2 cellular contexts compared by ENCODE assay signal in the genomic region with DNA sequence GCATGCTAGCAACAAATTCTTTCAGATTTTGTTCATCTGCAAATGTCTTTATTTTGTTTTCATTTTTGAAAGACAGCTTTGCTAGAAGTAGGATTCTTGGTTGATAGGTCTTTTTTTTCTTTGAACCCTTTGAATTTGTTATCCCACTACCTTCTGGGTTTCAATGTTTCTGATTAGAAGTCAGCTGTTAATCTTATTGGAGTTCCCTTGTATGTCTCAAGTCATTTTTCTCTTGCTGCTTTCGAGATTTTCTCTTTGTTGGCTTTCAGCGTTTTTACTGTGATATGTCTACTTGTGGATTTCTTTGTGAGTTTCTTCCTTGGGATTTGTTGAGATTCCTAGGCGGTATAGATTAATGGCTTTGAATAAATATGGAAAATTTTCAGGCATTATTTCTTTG.
TF ChIP-seq lines count a peak whose summit lies in the region.

No MANE protein-coding gene starts in this region.

TF ChIP-seq in HepG2, 621 proteins besides CTCF, POLR2A, EP300 and RAD21 (continued from another document):
- TF ChIP-seq, protein P1, sequence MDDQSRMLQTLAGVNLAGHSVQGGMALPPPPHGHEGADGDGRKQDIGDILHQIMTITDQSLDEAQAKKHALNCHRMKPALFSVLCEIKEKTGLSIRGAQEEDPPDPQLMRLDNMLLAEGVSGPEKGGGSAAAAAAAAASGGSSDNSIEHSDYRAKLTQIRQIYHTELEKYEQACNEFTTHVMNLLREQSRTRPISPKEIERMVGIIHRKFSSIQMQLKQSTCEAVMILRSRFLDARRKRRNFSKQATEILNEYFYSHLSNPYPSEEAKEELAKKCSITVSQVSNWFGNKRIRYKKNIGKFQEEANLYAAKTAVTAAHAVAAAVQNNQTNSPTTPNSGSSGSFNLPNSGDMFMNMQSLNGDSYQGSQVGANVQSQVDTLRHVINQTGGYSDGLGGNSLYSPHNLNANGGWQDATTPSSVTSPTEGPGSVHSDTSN (CRISPR knock-in tag; IDR thresholded peaks at IDR 0.05; ENCODE audit: borderline replicate concordance): no peak
TF ChIP-seq in HepG2: peak in this region for 1.

TF ChIP-seq in WTC11, 78 proteins besides CTCF, POLR2A, EP300 and RAD21 (continued from another document):
- TF ChIP-seq, protein P2, sequence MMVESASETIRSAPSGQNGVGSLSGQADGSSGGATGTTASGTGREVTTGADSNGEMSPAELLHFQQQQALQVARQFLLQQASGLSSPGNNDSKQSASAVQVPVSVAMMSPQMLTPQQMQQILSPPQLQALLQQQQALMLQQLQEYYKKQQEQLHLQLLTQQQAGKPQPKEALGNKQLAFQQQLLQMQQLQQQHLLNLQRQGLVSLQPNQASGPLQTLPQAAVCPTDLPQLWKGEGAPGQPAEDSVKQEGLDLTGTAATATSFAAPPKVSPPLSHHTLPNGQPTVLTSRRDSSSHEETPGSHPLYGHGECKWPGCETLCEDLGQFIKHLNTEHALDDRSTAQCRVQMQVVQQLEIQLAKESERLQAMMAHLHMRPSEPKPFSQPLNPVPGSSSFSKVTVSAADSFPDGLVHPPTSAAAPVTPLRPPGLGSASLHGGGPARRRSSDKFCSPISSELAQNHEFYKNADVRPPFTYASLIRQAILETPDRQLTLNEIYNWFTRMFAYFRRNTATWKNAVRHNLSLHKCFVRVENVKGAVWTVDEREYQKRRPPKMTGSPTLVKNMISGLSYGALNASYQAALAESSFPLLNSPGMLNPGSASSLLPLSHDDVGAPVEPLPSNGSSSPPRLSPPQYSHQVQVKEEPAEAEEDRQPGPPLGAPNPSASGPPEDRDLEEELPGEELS (CRISPR knock-in tag; IDR thresholded peaks at IDR 0.05): no peak
TF ChIP-seq in WTC11: peak in this region for 1.
